In the genomic region with DNA sequence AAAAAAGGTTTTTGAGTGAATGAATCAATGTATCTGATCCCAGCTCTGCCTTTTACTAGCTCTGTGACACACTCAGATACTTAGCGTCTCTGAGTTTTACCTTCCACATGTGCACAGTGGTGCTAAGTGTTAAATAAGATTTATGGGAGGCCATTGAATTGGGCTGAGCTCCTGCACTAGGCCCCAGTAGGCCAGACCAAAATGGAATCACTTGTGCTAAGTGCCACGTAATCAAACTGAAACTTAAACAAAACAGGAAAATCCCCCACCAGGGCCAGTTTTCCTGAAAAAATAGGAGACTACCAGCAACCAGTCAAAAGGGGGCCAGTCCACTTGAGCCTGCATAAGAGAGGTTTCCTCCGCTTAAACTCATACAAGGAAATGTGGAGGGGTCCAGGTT, we compare ENCODE assay signal across 8 cellular contexts. TPM values are rescaled to one million over a fixed set of nuclear protein-coding genes. Genes with fewer than 3 reads are reported as not detected.
A peak's percentile ranks its signal among the peaks of the same experiment; 100 is the strongest.
DNase-seq lines count a peak whose midpoint lies in the region; ATAC-seq and TF ChIP-seq lines count a peak whose summit lies in the region.

No MANE protein-coding gene starts in this region.

- TF ChIP-seq POLR2A in uterus (IDR thresholded peaks at IDR 0.05), result no peak

- ATAC-seq in heart right ventricle (no peak), Right ventricle myocardium inferior (no peak)

- H3K4me3 ChIP-seq in heart right ventricle, result peak overlapping the region in 7 of 10 donors; percentile 5 to 73 (median 37)
- H3K4me3 ChIP-seq in muscle layer of duodenum (ENCODE audit: low read depth in 1 of 2, low read length in 2 of 2), result no peak overlapping the region
- H3K4me3 ChIP-seq in uterus, result no peak overlapping the region

- DNase-seq in heart right ventricle (no peak), Right ventricle myocardium inferior (ENCODE audit: missing footprints) (no peak), uterus (no peak), GM10248 (ENCODE audit: extremely low spot score) (no peak), cortex of kidney (lab: John Stamatoyannopoulos, UW) (no peak), NCI-H748 (lab: John Stamatoyannopoulos, UW; ENCODE audit: unreplicated experiment) (no peak)

- H3K4me1 ChIP-seq in heart right ventricle (peaks cover 0 to 28% (median 8%) of the 10 kb centered on the region in 9 donors), muscle layer of duodenum (ENCODE audit: control insufficient read depth in 1 of 2, insufficient read depth in 2 of 2, low read length in 2 of 2) (peaks cover 0 to 7% of the 10 kb centered on the region in 2 donors), uterus (no peaks in the 10 kb centered on the region)

- H3K4me3 Mint-ChIP-seq in brain, result peak overlapping the region; percentile 57 to 84 (median 76)

- no peaks in the 10 kb centered on the region for H3K36me3 Mint-ChIP-seq in brain

- TF ChIP-seq CTCF in heart right ventricle (IDR thresholded peaks at IDR 0.05), result no peak
- TF ChIP-seq CTCF in brain (conservative IDR thresholded peaks at IDR 0.05), result no peak
- TF ChIP-seq CTCF in uterus (IDR thresholded peaks at IDR 0.05), result no peak
- TF ChIP-seq CTCF in GM10248 (IDR thresholded peaks at IDR 0.05; ENCODE audit: control extremely low read depth, extremely low read depth, low read depth, missing control alignments), result no peak

- H3K27me3 Mint-ChIP-seq in brain, result peaks cover 22% of the 10 kb centered on the region

- CTCF ChIA-PET in GM10248 (lab: Yijun Ruan, JAX), result interaction anchor here (1.3 to 3.8 kb wide), 3 partner anchors 8 to 23 kb away, joined by 3 to 21 read pairs (median 4); no protein-coding TSS in a partner anchor

- H3K9me3 ChIP-seq in heart right ventricle (no peaks in the 10 kb centered on the region), muscle layer of duodenum (ENCODE audit: control insufficient read depth in 1 of 2, low read length in 2 of 2) (no peaks in the 10 kb centered on the region), uterus (no peaks in the 10 kb centered on the region)

- POLR2A ChIA-PET in GM10248 (lab: Yijun Ruan, JAX), result interaction anchor here (0.8 kb wide), 1 partner anchor 221 kb away, joined by 3 read pairs; no protein-coding TSS in a partner anchor

- H3K27ac ChIP-seq in heart right ventricle (peak overlapping the region in 8 of 10 donors; percentile 32 to 94 (median 90)), muscle layer of duodenum (ENCODE audit: low read length) (peak overlapping the region; percentile 29), uterus (peak overlapping the region; percentile 75 to 87)

- peaks cover 28% of the 10 kb centered on the region for H3K4me1 Mint-ChIP-seq in brain

- peaks cover 0 to 2% (median 0%) of the 10 kb centered on the region in 5 experiments for H3K9me3 Mint-ChIP-seq in brain

- H3K36me3 ChIP-seq in heart right ventricle, result no peaks in the 10 kb centered on the region
- H3K36me3 ChIP-seq in muscle layer of duodenum (ENCODE audit: control insufficient read depth in 1 of 2, insufficient read depth in 2 of 2, low read length in 2 of 2), result no peaks in the 10 kb centered on the region
- H3K36me3 ChIP-seq in uterus, result no peaks in the 10 kb centered on the region

- intact Hi-C loops in heart right ventricle (cut with DNase I), result no loop called here
- intact Hi-C loops in Right ventricle myocardium inferior (cut with DNase I), result no loop called here
- intact Hi-C loops in uterus (cut with DNase I; ENCODE audit: low total_unique reads), result no loop called here

- 82 to 91% methylated on average over 3 of the region's 3 CpGs for WGBS in heart right ventricle, 2 donors

- peaks cover 0 to 7% (median 0%) of the 10 kb centered on the region in 7 donors for H3K27me3 ChIP-seq in heart right ventricle
- no peaks in the 10 kb centered on the region for H3K27me3 ChIP-seq in muscle layer of duodenum (ENCODE audit: low read depth, low read length)
- H3K27me3 ChIP-seq in uterus, result no peaks in the 10 kb centered on the region

- peak overlapping the region in 4 of 5 experiments; percentile 17 to 79 (median 51) for H3K27ac Mint-ChIP-seq in brain

RNA-seq across cellular contexts. Expression of gene GJA3, which starts 40.9 kb away (rescaled TPM):
- 10 to 100 TPM; 14.2 to 30.1 (median 19.4) TPM for total RNA-seq in heart right ventricle
- polyA plus RNA-seq in heart right ventricle, result 1 to 10 TPM; 4.0 to 4.3 TPM
- total RNA-seq in Right ventricle myocardium inferior, result 17.9 TPM
- polyA plus RNA-seq in brain (ENCODE audit: insufficient read depth, low read depth, low replicate concordance), result not detected
- under 1 TPM in 2 of 4 donors, not detected in 2; 0.07 to 0.37 TPM for total RNA-seq in uterus

Comparison
In these comparisons a context has a peak if more than half of its experiments do, and no peak if none do; other contexts are left out.
1. H3K27ac ChIP-seq: peak in every context shown above with its lines; median percentile 90 in heart right ventricle; 81 in uterus; 29 in muscle layer of duodenum.
2. H3K4me3 ChIP-seq: peak in heart right ventricle (7 of 10); none in muscle layer of duodenum (0 of 2) and uterus (0 of 2).
3. RNA of gene GJA3, which starts 40.9 kb away (total RNA-seq): 14.2 to 30.1 TPM in heart right ventricle and 17.9 TPM in Right ventricle myocardium inferior (single experiment); 0.07 to 0.37 TPM in uterus; every median in the first group is over 10 times any median in the second.